Comparison of ENCODE assay signal across 23 cellular contexts in genomic region chr10:132690401-132690800, GRCh38.
DNase-seq lines count a peak whose midpoint lies in the region; ATAC-seq and TF ChIP-seq lines count a peak whose summit lies in the region.
"Had no signal": no experiment of that assay in that cellular context is flagged by ENCODE, and none has a peak within 500 bp of the region (broad histone marks: within the 10 kb centered on the region; RNA-seq: fewer than 3 reads in every experiment).

No MANE protein-coding gene starts in this region.

- no peak overlapping the region for H3K56ac ChIP-seq in H9 (ENCODE audit: insufficient read length, low read depth, low read length)

- H3K27me3 Mint-ChIP-seq in chondrocyte (ENCODE audit: low read depth) (no peaks in the 10 kb centered on the region), H9 (ENCODE audit: low read depth) (peaks cover 2% of the 10 kb centered on the region; the same call in 1 of the 2 replicates)

- no peaks in the 10 kb centered on the region for H3K23me2 ChIP-seq in H9 (ENCODE audit: insufficient read length, low read depth, low read length, poor library complexity, severe bottlenecking)

- no peak overlapping the region for H4K5ac ChIP-seq in H9 (ENCODE audit: insufficient read length, low read depth, low read length)

- no peak overlapping the region for H4K91ac ChIP-seq in H9 (ENCODE audit: insufficient read length, low read depth, low read length)

- H3K4me1 ChIP-seq in heart right ventricle (peaks cover 0 to 8% (median 3%) of the 10 kb centered on the region in 9 donors), lower lobe of right lung (peaks cover 7% of the 10 kb centered on the region), spleen (peaks cover 0 to 7% (median 2%) of the 10 kb centered on the region in 6 donors), gastroesophageal sphincter (peaks cover 0 to 19% (median 4%) of the 10 kb centered on the region in 3 donors), H9 (ENCODE audit: insufficient read depth, low read length) (no peaks in the 10 kb centered on the region)

- H3K9me3 Mint-ChIP-seq in chondrocyte (ENCODE audit: low read depth) (peaks cover 21% of the 10 kb centered on the region), H9 (peaks cover 10 to 18% of the 10 kb centered on the region in 2 experiments; a peak in 4 of 5 replicates)

- peak; percentile 17 for DNase-seq in Right ventricle myocardium inferior (ENCODE audit: missing footprints)
- DNase-seq in heart right ventricle = no peak
- peak; percentile 80 for DNase-seq in chondrocyte (ENCODE audit: low spot score)
- peak; percentile 21 for DNase-seq in lower lobe of right lung
- peak; percentile 24 for DNase-seq in spleen
- DNase-seq in H9 = no peak
- no peak for DNase-seq in DMS153 (lab: John Stamatoyannopoulos, UW)
- DNase-seq: AML-193; C1 segment of cervical spinal cord; CD8-positive, alpha-beta T cell; DMS53; EL; HFFc6; IMR-90; NCI-H1092 treated with DMSO at 0.1 percent for 48 hours; NCI-H1436 treated with DMSO at 0.1 percent for 48 hours; NCI-H1930; NCI-H510A; NK-92 treated with Interleukin-12 subunit alpha and Interleukin-12 subunit beta, amount 100 ng/mL, for 24 hours had no signal

- H3K36me3 Mint-ChIP-seq in chondrocyte (ENCODE audit: low read depth) (peaks cover 14% of the 10 kb centered on the region), H9 (ENCODE audit: insufficient read depth in 1 of 3, low read depth in 3 of 3) (peaks cover 0 to 2% (median 0%) of the 10 kb centered on the region in 3 experiments; a peak in 2 of 7 replicates)

- no peak for TF ChIP-seq EP300 in gastroesophageal sphincter (IDR thresholded peaks at IDR 0.05)

- 97 to 98% methylated on average over 7 of the region's 7 CpGs for WGBS in heart right ventricle, 2 donors
- WGBS in spleen, 5 donors = 95 to 99% (median 97%) methylated on average over 7 of the region's 7 CpGs
- WGBS in gastroesophageal sphincter (ENCODE audit: low coverage in 1 of 2), 2 donors = 93 to 95% methylated on average over 5 of the region's 7 CpGs
- no CpG with 5 or more reads among the region's 7 CpGs for WGBS in H9 (ENCODE audit: extremely low coverage, insufficient read length, low lambda C conversion rate)

- no peak overlapping the region for H2BK12ac ChIP-seq in H9 (ENCODE audit: insufficient read length, low read depth, low read length)

- H2BK20ac ChIP-seq in H9 (ENCODE audit: low read depth, low read length, poor library complexity, severe bottlenecking) = no peak overlapping the region

- TF ChIP-seq POLR2A in spleen (IDR thresholded peaks at IDR 0.05) = no peak
- no peak for TF ChIP-seq POLR2A in gastroesophageal sphincter (IDR thresholded peaks at IDR 0.05)

- H3T11ph ChIP-seq in H9 (ENCODE audit: low read length) = no peak overlapping the region

- H3K36me3 ChIP-seq in heart right ventricle (peaks cover 0 to 26% (median 8%) of the 10 kb centered on the region in 9 donors), lower lobe of right lung (peaks cover 11% of the 10 kb centered on the region), spleen (peaks cover 0 to 34% (median 16%) of the 10 kb centered on the region in 6 donors), gastroesophageal sphincter (peaks cover 0 to 39% of the 10 kb centered on the region in 2 donors)

- peaks cover 0 to 12% (median 0%) of the 10 kb centered on the region in 11 donors for H3K9me3 ChIP-seq in heart right ventricle
- H3K9me3 ChIP-seq in lower lobe of right lung = peaks cover 4% of the 10 kb centered on the region
- peaks cover 0 to 19% (median 9%) of the 10 kb centered on the region in 8 donors for H3K9me3 ChIP-seq in spleen
- H3K9me3 ChIP-seq in gastroesophageal sphincter = peaks cover 0 to 3% (median 0%) of the 10 kb centered on the region in 3 donors
- no peaks in the 10 kb centered on the region for H3K9me3 ChIP-seq in H9 (ENCODE audit: control insufficient read depth, low read depth, low read length)

- no peaks in the 10 kb centered on the region for H3K79me1 ChIP-seq in H9 (ENCODE audit: insufficient read depth, low read depth, low read length, poor library complexity, severe bottlenecking)

- ATAC-seq in Right ventricle myocardium inferior = no peak
- no peak for ATAC-seq in heart right ventricle
- ATAC-seq in lower lobe of right lung = no peak
- no peak for ATAC-seq in gastroesophageal sphincter
- ATAC-seq: CD8-positive, alpha-beta T cell; Panc1 had no signal

- no peak overlapping the region for H3K27ac ChIP-seq in heart right ventricle
- no peak overlapping the region for H3K27ac ChIP-seq in lower lobe of right lung
- no peak overlapping the region for H3K27ac ChIP-seq in spleen
- H3K27ac ChIP-seq in gastroesophageal sphincter = no peak overlapping the region
- H3K27ac ChIP-seq in H9 (ENCODE audit: insufficient read length, low read depth, low read length) = no peak overlapping the region
- H3K27ac ChIP-seq: HL-60, KMS-11 had no signal

- H3K79me2 ChIP-seq in H9 (ENCODE audit: insufficient read depth, low read length) = no peaks in the 10 kb centered on the region

- H3K27me3 ChIP-seq in heart right ventricle (no peaks in the 10 kb centered on the region), lower lobe of right lung (ENCODE audit: low read depth) (no peaks in the 10 kb centered on the region), spleen (replicated peaks in 1 of 7) (no peaks in the 10 kb centered on the region), gastroesophageal sphincter (no peaks in the 10 kb centered on the region), H9 (ENCODE audit: insufficient read depth, low read length) (no peaks in the 10 kb centered on the region)

- H3K4ac ChIP-seq in H9 (ENCODE audit: low read depth, low read length) = no peak overlapping the region

- H3K4me2 ChIP-seq in H9 (ENCODE audit: insufficient read depth, insufficient read length, low read length) = no peak overlapping the region
- H3K4me2 ChIP-seq: KMS-11 had no signal

- H3K14ac ChIP-seq in H9 (ENCODE audit: insufficient read depth, low read length) = no peak overlapping the region

- peaks cover 5% of the 10 kb centered on the region for H4K20me1 ChIP-seq in H9 (ENCODE audit: control insufficient read depth, insufficient read depth, insufficient read length)

- intact Hi-C loops in Right ventricle myocardium inferior (cut with DNase I) = no loop called here
- intact Hi-C loops in heart right ventricle (cut with DNase I) = no loop called here
- intact Hi-C loops in lower lobe of right lung (cut with DNase I) = no loop called here
- intact Hi-C loops in spleen (cut with DNase I; ENCODE audit: low total_unique reads) = no loop called here

- H2BK120ac ChIP-seq in H9 (ENCODE audit: low read depth, low read length, poor library complexity, severe bottlenecking) = no peak overlapping the region

- TF ChIP-seq CTCF in heart right ventricle (IDR thresholded peaks at IDR 0.05) = no peak
- no peak for TF ChIP-seq CTCF in chondrocyte (IDR thresholded peaks at IDR 0.05)
- TF ChIP-seq CTCF in lower lobe of right lung (IDR thresholded peaks at IDR 0.05) = no peak
- no peak for TF ChIP-seq CTCF in spleen (IDR thresholded peaks at IDR 0.05 in 8 of 11, conservative IDR thresholded peaks at IDR 0.05 in 3 of 11)
- TF ChIP-seq CTCF in gastroesophageal sphincter (IDR thresholded peaks at IDR 0.05) = no peak
- no peak for TF ChIP-seq CTCF in H9 (conservative IDR thresholded peaks at IDR 0.05)

- no peak overlapping the region for H3K4me3 ChIP-seq in heart right ventricle
- no peak overlapping the region for H3K4me3 ChIP-seq in lower lobe of right lung
- H3K4me3 ChIP-seq in spleen = no peak overlapping the region
- H3K4me3 ChIP-seq in gastroesophageal sphincter = no peak overlapping the region

- H3K23ac ChIP-seq in H9 (ENCODE audit: insufficient read length, low read depth, low read length) = no peak overlapping the region

- H3K4me1 Mint-ChIP-seq in chondrocyte (ENCODE audit: low read depth) (peaks cover 5% of the 10 kb centered on the region), H9 (peaks cover 4 to 5% of the 10 kb centered on the region in 2 experiments; a peak in 3 of 4 replicates)

- H3K9ac ChIP-seq in H9 (ENCODE audit: extremely low read depth, insufficient read length, low read length) = no peak overlapping the region
- H3K9ac ChIP-seq: KMS-11 had no signal

- H4K8ac ChIP-seq in H9 (replicated peaks; ENCODE audit: insufficient read length, low read depth, low read length) = no peak overlapping the region

- no peak overlapping the region for H3K27ac Mint-ChIP-seq in chondrocyte (ENCODE audit: unreplicated experiment)
- peak overlapping the region in 1 of 3 experiments; percentile 56; a peak in 2 of 7 replicates for H3K27ac Mint-ChIP-seq in H9
- H3K27ac Mint-ChIP-seq: CD8-positive, alpha-beta T cell; HFFc6 had no signal

- no peak overlapping the region for H2BK5ac ChIP-seq in H9 (ENCODE audit: insufficient read length, low read length)

- H2BK15ac ChIP-seq in H9 (ENCODE audit: low read depth, low read length) = no peak overlapping the region

- no peak overlapping the region for H3K18ac ChIP-seq in H9 (ENCODE audit: insufficient read length, low read depth, low read length)

- H3K4me3 Mint-ChIP-seq in chondrocyte (ENCODE audit: unreplicated experiment) (no peak overlapping the region), H9 (no peak overlapping the region)
- H3K4me3 Mint-ChIP-seq: CD8-positive, alpha-beta T cell; HFFc6 had no signal

- H2AK5ac ChIP-seq in H9 (ENCODE audit: insufficient read length, low read length) = no peak overlapping the region

- H2AFZ ChIP-seq in H9 (ENCODE audit: low read length) = no peak overlapping the region

Comparison
In these comparisons a context has a peak if more than half of its experiments do, and no peak if none do; other contexts are left out.
1. DNase-seq: peak in Right ventricle myocardium inferior (single experiment), chondrocyte (single experiment), lower lobe of right lung (single experiment) and spleen (single experiment); none in heart right ventricle (0 of 2), H9 (single experiment) and DMS153 (single experiment).